ENCODE assay signal across 21 cellular contexts in the genomic region with DNA sequence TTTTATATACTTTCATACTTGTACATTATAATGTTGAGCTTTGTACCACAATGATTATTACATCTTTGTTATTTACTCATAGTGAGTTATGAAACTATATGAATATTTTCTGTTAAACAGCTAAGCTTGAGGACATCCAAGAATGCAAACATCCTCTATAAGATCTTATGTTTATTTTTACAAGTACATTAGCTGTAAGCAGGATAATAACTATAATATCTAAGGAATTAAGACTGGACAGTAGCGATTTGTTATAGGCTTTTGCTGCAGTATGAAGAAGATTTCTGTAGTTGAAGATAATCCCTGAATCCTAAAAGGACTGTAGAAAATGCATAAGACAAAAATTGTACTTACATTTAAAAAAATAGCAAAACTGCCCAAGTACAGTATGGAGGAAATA.
DNase-seq lines count a peak whose midpoint lies in the region; ATAC-seq, FAIRE-seq and TF ChIP-seq lines count a peak whose summit lies in the region.
"Had no signal": no experiment of that assay in that cellular context is flagged by ENCODE, and none has a peak within 500 bp of the region (broad histone marks: within the 10 kb centered on the region; RNA-seq: fewer than 3 reads in every experiment).

No MANE protein-coding gene starts in this region.

- no peak overlapping the region for H3K27ac ChIP-seq in pancreas
- H3K27ac ChIP-seq: A549 had no signal

- intact Hi-C loops in pancreas (cut with DNase I): no loop called here

- no peak for TF ChIP-seq CTCF in AG04449 (IDR thresholded peaks at IDR 0.05; ENCODE audit: insufficient read depth, low read length, missing control alignments)
- no peak for TF ChIP-seq CTCF in choroid plexus epithelial cell (conservative IDR thresholded peaks at IDR 0.05; ENCODE audit: low read depth, low read length)
- no peak for TF ChIP-seq CTCF in pancreas (IDR thresholded peaks at IDR 0.05)

- DNase-seq in AG04449 (ENCODE audit: low read depth, low spot score): peak; percentile 19
- peak; percentile 50 for DNase-seq in HCEC 1CT
- peak; percentile 14 for DNase-seq in choroid plexus epithelial cell (ENCODE audit: low read depth)
- DNase-seq in pancreas: no peak
- DNase-seq: 8988T; ACHN; C1 segment of cervical spinal cord; Calu3; CD4-positive, alpha-beta memory T cell; COR-L47; DMS53; DMS79 treated with DMSO at 0.1 percent for 48 hours; GOT3 had no signal

- no peaks in the 10 kb centered on the region for H3K4me1 ChIP-seq in pancreas
- H3K4me1 ChIP-seq: A549, HAP-1 had no signal

- no peaks in the 10 kb centered on the region for H3K9me3 ChIP-seq in pancreas
- H3K9me3 ChIP-seq: A549, HAP-1 had no signal

- no peaks in the 10 kb centered on the region for H3K36me3 ChIP-seq in pancreas
- H3K36me3 ChIP-seq: HAP-1 had no signal

- 100% methylated on average over 1 of the region's 1 CpG for WGBS in pancreas, 2 donors

- no peak for ATAC-seq in pancreas
- ATAC-seq in GM19023 (IDR thresholded peaks at IDR 0.05; ENCODE audit: unreplicated experiment): no peak
- no peak for ATAC-seq in HG02610 (IDR thresholded peaks at IDR 0.05; ENCODE audit: unreplicated experiment)
- no peak for ATAC-seq in HG03108 (IDR thresholded peaks at IDR 0.05; ENCODE audit: unreplicated experiment)
- ATAC-seq: A549 had no signal

- CTCF ChIA-PET in AG04449 (lab: Yijun Ruan, JAX): no interaction called here

- no peaks in the 10 kb centered on the region for H3K27me3 ChIP-seq in pancreas

- H3K4me3 ChIP-seq in AG04449 (ENCODE audit: low read depth, low read length) (no peak overlapping the region), choroid plexus epithelial cell (ENCODE audit: low read depth, low read length) (no peak overlapping the region), pancreas (no peak overlapping the region)
- H3K4me3 ChIP-seq: A549, HAP-1 had no signal

- POLR2A ChIA-PET in AG04449 (lab: Yijun Ruan, JAX): no interaction called here

- peak; percentile 5 for FAIRE-seq in pancreas (lab: Jason Lieb, UNC)
- FAIRE-seq: A549, G401.6, GM12892, H54 had no signal

Comparison
In these comparisons a context has a peak if more than half of its experiments do, and no peak if none do; other contexts are left out.
1. DNase-seq: peak in AG04449 (single experiment), HCEC 1CT (single experiment) and choroid plexus epithelial cell (single experiment); none in pancreas (0 of 6).